ENCODE assay signal across 20 cellular contexts in genomic region chr22:20869234-20869633, GRCh38.
"Had no signal": no experiment of that assay in that cellular context is flagged by ENCODE, and none has a peak within 500 bp of the region (broad histone marks: within the 10 kb centered on the region; RNA-seq: fewer than 3 reads in every experiment).

No MANE protein-coding gene starts in this region.

- H3K9me3 Mint-ChIP-seq: activated CD4-positive, alpha-beta memory T cell treated with anti-CD3 and anti-CD28 coated beads for 36 hours; activated CD4-positive, alpha-beta T cell treated with anti-CD3 and anti-CD28 coated beads, Interleukin-2, amount 10 ng/mL, durations not matched to agents 7 days and 5 days; activated naive CD8-positive, alpha-beta T cell treated with anti-CD3 and anti-CD28 coated beads for 36 hours; activated T-cell treated with anti-CD3 and anti-CD28 coated beads, Interleukin-2, amount 50 U/mL, for 4 hours had no signal

- H3K27ac Mint-ChIP-seq: activated CD4-positive, alpha-beta memory T cell treated with anti-CD3 and anti-CD28 coated beads for 36 hours; activated CD4-positive, alpha-beta T cell treated with anti-CD3 and anti-CD28 coated beads, Interleukin-2, amount 10 ng/mL, durations not matched to agents 7 days and 5 days; activated naive CD8-positive, alpha-beta T cell treated with anti-CD3 and anti-CD28 coated beads for 36 hours had no signal

- DNase-seq: activated CD4-positive, alpha-beta memory T cell treated with anti-CD3 and anti-CD28 coated beads for 36 hours; activated CD4-positive, alpha-beta T cell treated with anti-CD3 and anti-CD28 coated beads, Interleukin-2, amount 10 ng/mL, durations not matched to agents 7 days and 5 days; activated CD4-positive, CD25-positive, alpha-beta regulatory T cell; activated CD8-positive, alpha-beta memory T cell treated with anti-CD3 and anti-CD28 coated beads for 24 hours; activated effector memory CD4-positive, alpha-beta T cell treated with anti-CD3 and anti-CD28 coated beads, Interleukin-2, amount 50 U/mL, for 16 hours; activated naive CD4-positive, alpha-beta T cell treated with Interleukin-2 at 50 U/mL for 16 hours; activated naive CD8-positive, alpha-beta T cell treated with anti-CD3 and anti-CD28 coated beads for 36 hours; activated T-cell treated with anti-CD3 and anti-CD28 coated beads, Interleukin-2, amount 50 U/mL, for 4 hours; brain microvascular endothelial cell; Karpas-422; MM.1S; NCI-H1105; NCI-H1436; NCI-H2029 treated with DMSO at 0.1 percent for 48 hours; NCI-H345; NCI-H510A; NCI-H526 treated with DMSO at 0.1 percent for 48 hours; PC-3; SHP77 treated with DMSO at 0.1 percent for 48 hours; T-helper 2 cell had no signal

- ATAC-seq: activated T-cell treated with anti-CD3 and anti-CD28 coated beads, Interleukin-2, amount 50 U/mL, for 4 hours; PC-3 had no signal

- H3K27me3 Mint-ChIP-seq: activated CD4-positive, alpha-beta memory T cell treated with anti-CD3 and anti-CD28 coated beads for 36 hours; activated CD4-positive, alpha-beta T cell treated with anti-CD3 and anti-CD28 coated beads, Interleukin-2, amount 10 ng/mL, durations not matched to agents 7 days and 5 days; activated naive CD8-positive, alpha-beta T cell treated with anti-CD3 and anti-CD28 coated beads for 36 hours had no signal

- H3K36me3 Mint-ChIP-seq: activated naive CD8-positive, alpha-beta T cell treated with anti-CD3 and anti-CD28 coated beads for 36 hours had no signal

- H3K4me3 Mint-ChIP-seq: activated CD4-positive, alpha-beta memory T cell treated with anti-CD3 and anti-CD28 coated beads for 36 hours; activated CD4-positive, alpha-beta T cell treated with anti-CD3 and anti-CD28 coated beads, Interleukin-2, amount 10 ng/mL, durations not matched to agents 7 days and 5 days; activated naive CD8-positive, alpha-beta T cell treated with anti-CD3 and anti-CD28 coated beads for 36 hours; activated T-cell treated with anti-CD3 and anti-CD28 coated beads, Interleukin-2, amount 50 U/mL, for 4 hours had no signal
